ENCODE assay signal across 14 cellular contexts in the genomic region with DNA sequence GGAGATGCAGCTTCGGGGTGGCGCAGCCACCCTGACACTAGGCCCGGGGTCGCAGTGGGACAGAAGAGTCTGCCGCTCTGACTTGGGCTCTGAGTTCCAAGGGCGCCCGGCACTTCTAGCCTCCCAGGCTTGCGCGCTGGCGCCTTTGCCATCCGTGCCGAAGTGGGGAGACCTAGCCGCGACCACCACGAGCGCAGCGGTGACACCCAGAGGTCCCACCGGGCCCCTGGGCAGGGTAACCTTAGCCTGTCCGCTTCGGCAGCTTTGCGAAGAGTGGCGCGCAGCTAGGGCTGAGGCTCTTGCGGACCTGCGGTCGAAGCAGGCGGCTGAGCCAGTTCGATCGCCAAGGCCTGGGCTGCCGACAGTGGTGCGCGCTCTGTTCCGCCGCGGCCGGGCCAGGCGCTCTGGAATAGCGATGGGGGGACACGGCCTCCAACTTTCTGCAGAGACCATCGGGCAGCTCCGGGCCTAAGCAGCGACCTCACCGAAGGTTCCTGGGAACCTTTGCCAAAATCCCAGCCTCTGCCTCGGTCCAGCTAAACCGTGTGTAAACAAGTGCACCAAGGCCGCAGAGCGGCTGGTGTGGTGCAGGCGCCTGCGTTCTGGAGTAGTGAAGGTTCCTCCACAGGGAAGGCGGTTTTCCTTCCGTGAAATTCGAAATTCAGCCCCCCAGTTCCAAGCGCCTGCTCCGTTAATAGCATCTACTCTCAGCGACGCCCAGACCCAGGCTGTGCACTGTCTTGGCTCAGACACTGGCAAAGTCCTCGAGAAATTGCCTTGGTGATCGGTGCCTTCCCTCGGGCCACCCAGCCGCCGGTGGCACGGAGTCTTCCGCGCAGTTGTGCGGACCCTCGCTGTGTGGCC. TPM values are rescaled to one million over a fixed set of nuclear protein-coding genes. Genes with fewer than 3 reads are reported as not detected.
DNase-seq lines count a peak whose midpoint lies in the region; ATAC-seq and TF ChIP-seq lines count a peak whose summit lies in the region.
"Had no signal": no experiment of that assay in that cellular context is flagged by ENCODE, and none has a peak within 500 bp of the region (broad histone marks: within the 10 kb centered on the region; RNA-seq: fewer than 3 reads in every experiment).

No MANE protein-coding gene starts in this region.

- H3K4me2 ChIP-seq in hepatocyte = peak overlapping the region; percentile 63
- H3K4me2 ChIP-seq in osteoblast (ENCODE audit: insufficient read depth, low read length) = no peak overlapping the region

- H3K4me1 ChIP-seq in RWPE2 (ENCODE audit: insufficient read depth, poor library complexity, severe bottlenecking) (no peaks in the 10 kb centered on the region), hepatocyte (ENCODE audit: insufficient read depth) (peaks cover 33% of the 10 kb centered on the region), osteoblast (ENCODE audit: insufficient read depth, low read length) (no peaks in the 10 kb centered on the region), adrenal gland (replicated peaks in 1 of 2) (peaks cover 14 to 39% of the 10 kb centered on the region in 2 donors)

- H3K4me3 ChIP-seq in RWPE2 (ENCODE audit: severe bottlenecking) (no peak overlapping the region), hepatocyte (no peak overlapping the region), osteoblast (ENCODE audit: insufficient read depth, low read length) (no peak overlapping the region), adrenal gland (peak overlapping the region in 1 of 4 donors; percentile 28)

- WGBS in hepatocyte (ENCODE audit: low lambda C conversion rate, missing lambda C conversion rate) = 10% methylated on average over 66 of the region's 66 CpGs
- WGBS in adrenal gland, 4 donors = 6 to 23% (median 10%) methylated on average over 13 to 66 of the region's 66 CpGs

- peak; percentile 49; the same call in 2 of the 3 replicates for ATAC-seq in RWPE2 (ENCODE audit: low read depth)
- ATAC-seq: CD8-positive, alpha-beta T cell had no signal

- H3K9me3 ChIP-seq in RWPE2 (ENCODE audit: severe bottlenecking) (no peaks in the 10 kb centered on the region), hepatocyte (ENCODE audit: low read depth) (no peaks in the 10 kb centered on the region), osteoblast (ENCODE audit: low read depth, low read length) (no peaks in the 10 kb centered on the region), adrenal gland (replicated peaks in 1 of 3) (no peaks in the 10 kb centered on the region)
- H3K9me3 ChIP-seq: tibial nerve had no signal

- no peak for TF ChIP-seq CTCF in RWPE2 (IDR thresholded peaks at IDR 0.05; ENCODE audit: poor library complexity, severe bottlenecking)
- no peak for TF ChIP-seq CTCF in hepatocyte (IDR thresholded peaks at IDR 0.05; ENCODE audit: poor library complexity)
- no peak for TF ChIP-seq CTCF in osteoblast (IDR thresholded peaks at IDR 0.05; ENCODE audit: extremely low read depth, low read depth, low read length)
- TF ChIP-seq CTCF in adrenal gland (IDR thresholded peaks at IDR 0.05) = no peak

- no peak overlapping the region for H2AFZ ChIP-seq in hepatocyte
- no peak overlapping the region for H2AFZ ChIP-seq in osteoblast (ENCODE audit: low read length)

- H3K79me2 ChIP-seq in hepatocyte (no peaks in the 10 kb centered on the region), osteoblast (ENCODE audit: insufficient read depth, low read length) (no peaks in the 10 kb centered on the region)

- H3K27me3 ChIP-seq in RWPE2 (ENCODE audit: insufficient read depth, poor library complexity, severe bottlenecking) (peaks cover 100% of the 10 kb centered on the region), hepatocyte (peaks cover 100% of the 10 kb centered on the region), osteoblast (ENCODE audit: insufficient read depth, low read length) (peaks cover 92% of the 10 kb centered on the region), adrenal gland (peaks cover 72% of the 10 kb centered on the region)

- H4K20me1 ChIP-seq in hepatocyte (ENCODE audit: insufficient read depth, poor library complexity, severe bottlenecking) (no peaks in the 10 kb centered on the region), osteoblast (ENCODE audit: insufficient read depth, low read length) (no peaks in the 10 kb centered on the region)

- DNase-seq in AG20443 (ENCODE audit: low spot score) (peak; percentile 43), RWPE2 (ENCODE audit: low spot score) (peak; percentile 68), hepatocyte (ENCODE audit: low spot score) (no peak), osteoblast (ENCODE audit: insufficient read length, low spot score, missing footprints) (peak; percentile 85), adrenal gland (no peak), posterior vena cava (ENCODE audit: low spot score) (no peak), CD1c-positive myeloid dendritic cell (ENCODE audit: extremely low spot score) (no peak)
- no peak for DNase-seq in NK-92 treated with Interleukin-12 subunit alpha and Interleukin-12 subunit beta, amount 100 ng/mL, for 24 hours (lab: John Stamatoyannopoulos, UW)
- DNase-seq: activated gamma-delta T cell; CD8-positive, alpha-beta T cell; hippocampal formation; NCI-H2171 treated with DMSO at 0.1 percent for 48 hours had no signal

- H3K9me2 ChIP-seq in hepatocyte (replicated peaks; ENCODE audit: insufficient read depth) = no peaks in the 10 kb centered on the region

- H3K27ac ChIP-seq in RWPE2 (ENCODE audit: poor library complexity, severe bottlenecking) (no peak overlapping the region), hepatocyte (no peak overlapping the region), osteoblast (ENCODE audit: low read depth, low read length) (no peak overlapping the region), adrenal gland (no peak overlapping the region)
- H3K27ac ChIP-seq: tibial nerve had no signal

- no peaks in the 10 kb centered on the region for H3K36me3 ChIP-seq in RWPE2 (ENCODE audit: low read depth)
- no peaks in the 10 kb centered on the region for H3K36me3 ChIP-seq in hepatocyte (replicated peaks; ENCODE audit: insufficient read depth, low read depth)
- H3K36me3 ChIP-seq in osteoblast (ENCODE audit: insufficient read depth, low read length) = no peaks in the 10 kb centered on the region
- no peaks in the 10 kb centered on the region for H3K36me3 ChIP-seq in adrenal gland (replicated peaks in 1 of 2)
- H3K36me3 ChIP-seq: tibial nerve had no signal

- no peak for TF ChIP-seq POLR2A in adrenal gland (IDR thresholded peaks at IDR 0.05)

- intact Hi-C loops in adrenal gland (cut with DNase I) = no loop called here
- intact Hi-C loops in posterior vena cava (cut with DNase I) = no loop called here

RNA-seq across cellular contexts. Expression of gene TLX3, which starts 7.4 kb away (rescaled TPM):
- total RNA-seq in hepatocyte = not detected in 2 replicates
- 0.22 TPM in 1 of 2 replicates, not detected in the other for polyA plus RNA-seq in hepatocyte
- total RNA-seq in osteoblast = not detected in 2 replicates
- not detected for total RNA-seq in adrenal gland
- polyA plus RNA-seq in adrenal gland = not detected
- not detected for total RNA-seq in posterior vena cava
- total RNA-seq: CD8-positive, alpha-beta T cell; dorsolateral prefrontal cortex; tibial nerve had no signal

Comparison
In these comparisons a context has a peak if more than half of its experiments do, and no peak if none do; other contexts are left out.
1. DNase-seq: peak in AG20443 (single experiment), RWPE2 (single experiment) and osteoblast (single experiment); none in hepatocyte (single experiment), adrenal gland (0 of 7), NK-92 treated with Interleukin-12 subunit alpha and Interleukin-12 subunit beta, amount 100 ng/mL, for 24 hours (single experiment), posterior vena cava (single experiment) and CD1c-positive myeloid dendritic cell (single experiment).